Comparison of ENCODE assay signal across 26 cellular contexts in genomic region chr20:9705722-9706476, GRCh38.
"Had no signal": no experiment of that assay in that cellular context is flagged by ENCODE, and none has a peak within 500 bp of the region (broad histone marks: within the 10 kb centered on the region; RNA-seq: fewer than 3 reads in every experiment).

No MANE protein-coding gene starts in this region.

- H3K27me3 ChIP-seq: adrenal gland, body of pancreas, breast epithelium, SJSA1 had no signal

- H3K4me3 ChIP-seq: adrenal gland, body of pancreas, breast epithelium, SJSA1 had no signal

- H3K9me3 ChIP-seq: adrenal gland, body of pancreas, breast epithelium, SJSA1, SK-N-SH had no signal

- H3K9ac ChIP-seq: SK-N-SH had no signal

- H3K4me2 ChIP-seq: SK-N-SH had no signal

- H3K27ac ChIP-seq: adrenal gland, body of pancreas, breast epithelium, SJSA1 had no signal

- ATAC-seq: activated CD4-positive, alpha-beta T cell treated with anti-CD3 and anti-CD28 coated beads for 36 hours; activated CD8-positive, alpha-beta memory T cell treated with anti-CD3 and anti-CD28 coated beads, Interleukin-2, amount 10 ng/mL, durations not matched to agents 7 days and 5 days; body of pancreas; Panc1 had no signal

- DNase-seq: activated CD4-positive, alpha-beta memory T cell treated with anti-CD3 and anti-CD28 coated beads for 36 hours; activated CD4-positive, alpha-beta T cell treated with anti-CD3 and anti-CD28 coated beads for 36 hours; activated CD4-positive, alpha-beta T cell treated with anti-CD3 and anti-CD28 coated beads, Interleukin-2, amount 50 U/mL, for 1 hour; activated CD8-positive, alpha-beta memory T cell treated with anti-CD3 and anti-CD28 coated beads, Interleukin-2, amount 10 ng/mL, durations not matched to agents 7 days and 5 days; activated CD8-positive, alpha-beta memory T cell treated with anti-CD3 and anti-CD28 coated beads, Interleukin-2, amount 50 U/mL, for 48 hours; activated gamma-delta T cell; activated naive CD4-positive, alpha-beta T cell treated with Interleukin-2 at 50 U/mL for 16 hours; activated T-cell treated with anti-CD3 and anti-CD28 coated beads, Interleukin-2, amount 50 U/mL, for 48 hours; adrenal gland; body of pancreas; cerebellar nuclear complex; NCI-H1092 treated with DMSO at 0.1 percent for 48 hours; NCI-H1417; NCI-H146; NCI-H187; NCI-H2029 treated with DMSO at 0.1 percent for 48 hours; NCI-H2107; NCI-H2171; NCI-H510A; NCI-H526; NCI-H748 treated with DMSO at 0.1 percent for 48 hours; SHP77 treated with DMSO at 0.1 percent for 48 hours; SK-N-SH had no signal

- H3K36me3 ChIP-seq: adrenal gland, breast epithelium, SJSA1 had no signal

- H3K4me1 ChIP-seq: adrenal gland, body of pancreas, breast epithelium, SJSA1 had no signal
